23 cellular contexts compared by ENCODE assay signal in the genomic region with DNA sequence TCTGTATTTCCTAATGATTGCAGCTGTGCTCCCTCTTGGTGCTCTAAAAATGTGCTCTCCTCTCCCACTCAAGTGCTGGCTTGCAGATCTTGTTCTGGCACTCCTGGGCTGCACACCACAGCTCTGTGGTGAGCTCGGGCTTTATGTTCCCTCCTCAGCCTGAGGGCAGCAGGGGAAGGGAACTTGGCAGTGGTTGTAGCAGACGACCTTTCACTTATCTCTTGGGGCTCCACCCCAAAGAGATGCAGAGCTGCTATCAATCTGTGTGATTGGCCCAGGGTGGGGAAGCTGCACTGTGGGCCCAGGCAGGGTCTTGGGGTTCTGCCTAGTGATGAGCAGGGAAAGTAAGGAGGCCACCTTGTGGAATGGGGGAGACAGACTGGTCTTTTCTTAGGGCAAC.
"Had no signal": no experiment of that assay in that cellular context is flagged by ENCODE, and none has a peak within 500 bp of the region (broad histone marks: within the 10 kb centered on the region; RNA-seq: fewer than 3 reads in every experiment).

No MANE protein-coding gene starts in this region.

- H3K36me3 ChIP-seq: adrenal gland, ascending aorta, brain microvascular endothelial cell, colonic mucosa, left lung, prostate gland, upper lobe of right lung had no signal

- H3K4me1 Mint-ChIP-seq: activated CD4-positive, alpha-beta T cell treated with anti-CD3 and anti-CD28 coated beads, Interleukin-2, amount 10 ng/mL, durations not matched to agents 7 days and 5 days; activated CD8-positive, alpha-beta memory T cell treated with anti-CD3 and anti-CD28 coated beads, Interleukin-2, amount 10 ng/mL, durations not matched to agents 7 days and 5 days; natural killer cell had no signal

- H3K36me3 Mint-ChIP-seq: activated CD8-positive, alpha-beta memory T cell treated with anti-CD3 and anti-CD28 coated beads, Interleukin-2, amount 10 ng/mL, durations not matched to agents 7 days and 5 days; activated naive CD8-positive, alpha-beta T cell; natural killer cell had no signal

- H3K27ac ChIP-seq: adrenal gland, ascending aorta, brain microvascular endothelial cell, colonic mucosa, dorsolateral prefrontal cortex, left lung, prostate gland, upper lobe of right lung, VCaP had no signal

- ATAC-seq: activated CD8-positive, alpha-beta memory T cell treated with anti-CD3 and anti-CD28 coated beads, Interleukin-2, amount 10 ng/mL, durations not matched to agents 7 days and 5 days; activated CD8-positive, alpha-beta T cell treated with anti-CD3 and anti-CD28 coated beads for 36 hours; effector memory CD8-positive, alpha-beta T cell; left lung; natural killer cell; upper lobe of right lung had no signal

- FAIRE-seq: endothelial cell of umbilical vein had no signal

- H3K27me3 Mint-ChIP-seq: activated CD4-positive, alpha-beta T cell treated with anti-CD3 and anti-CD28 coated beads, Interleukin-2, amount 10 ng/mL, durations not matched to agents 7 days and 5 days; activated CD8-positive, alpha-beta memory T cell treated with anti-CD3 and anti-CD28 coated beads, Interleukin-2, amount 10 ng/mL, durations not matched to agents 7 days and 5 days had no signal

- H3K4me1 ChIP-seq: adrenal gland, ascending aorta, colonic mucosa, left lung, prostate gland, upper lobe of right lung had no signal

- DNase-seq: activated CD4-positive, alpha-beta T cell treated with anti-CD3 and anti-CD28 coated beads, Interleukin-2, amount 10 ng/mL, durations not matched to agents 7 days and 5 days; activated CD4-positive, CD25-positive, alpha-beta regulatory T cell treated with anti-CD3 and anti-CD28 coated beads, Interleukin-2, amount 50 U/mL, for 72 hours; activated CD8-positive, alpha-beta memory T cell treated with anti-CD3 and anti-CD28 coated beads, Interleukin-2, amount 10 ng/mL, durations not matched to agents 7 days and 5 days; activated CD8-positive, alpha-beta T cell treated with anti-CD3 and anti-CD28 coated beads for 36 hours; activated gamma-delta T cell treated with Interleukin-2 at 50 U/mL for 16 hours; activated T-cell treated with anti-CD3 and anti-CD28 coated beads for 4 hours; brain microvascular endothelial cell; colonic mucosa; dorsolateral prefrontal cortex; effector memory CD8-positive, alpha-beta T cell; midbrain; natural killer cell; stimulated activated CD4-positive, alpha-beta T cell treated with anti-CD3 and anti-CD28 coated beads, Interleukin-2, amount 100 ng/mL, for 48 hours; stimulated activated CD8-positive, alpha-beta memory T cell treated with anti-CD3 and anti-CD28 coated beads, Interleukin-4, amount 100 ng/mL, for 48 hours; stimulated activated naive CD4-positive, alpha-beta T cell treated with Interleukin-2 at 50 U/mL for 16 hours; upper lobe of right lung had no signal

- H3K27me3 ChIP-seq: adrenal gland, ascending aorta, brain microvascular endothelial cell, colonic mucosa, dorsolateral prefrontal cortex, left lung, upper lobe of right lung had no signal

- H3K9me3 Mint-ChIP-seq: activated CD4-positive, alpha-beta T cell treated with anti-CD3 and anti-CD28 coated beads, Interleukin-2, amount 10 ng/mL, durations not matched to agents 7 days and 5 days; activated CD8-positive, alpha-beta T cell treated with anti-CD3 and anti-CD28 coated beads for 36 hours; effector memory CD8-positive, alpha-beta T cell had no signal

- H3K4me3 Mint-ChIP-seq: activated CD4-positive, alpha-beta T cell treated with anti-CD3 and anti-CD28 coated beads, Interleukin-2, amount 10 ng/mL, durations not matched to agents 7 days and 5 days; activated CD8-positive, alpha-beta memory T cell treated with anti-CD3 and anti-CD28 coated beads, Interleukin-2, amount 10 ng/mL, durations not matched to agents 7 days and 5 days; activated CD8-positive, alpha-beta T cell treated with anti-CD3 and anti-CD28 coated beads for 36 hours; activated naive CD8-positive, alpha-beta T cell; effector memory CD8-positive, alpha-beta T cell; natural killer cell had no signal

- H3K27ac Mint-ChIP-seq: activated CD4-positive, alpha-beta T cell treated with anti-CD3 and anti-CD28 coated beads, Interleukin-2, amount 10 ng/mL, durations not matched to agents 7 days and 5 days; activated CD8-positive, alpha-beta memory T cell treated with anti-CD3 and anti-CD28 coated beads, Interleukin-2, amount 10 ng/mL, durations not matched to agents 7 days and 5 days; activated CD8-positive, alpha-beta T cell treated with anti-CD3 and anti-CD28 coated beads for 36 hours; activated naive CD8-positive, alpha-beta T cell; effector memory CD8-positive, alpha-beta T cell; natural killer cell had no signal

- H3K4me3 ChIP-seq: adrenal gland, ascending aorta, colonic mucosa, dorsolateral prefrontal cortex, left lung, prostate gland, upper lobe of right lung had no signal

- H3K9me3 ChIP-seq: adrenal gland, ascending aorta, colonic mucosa, left lung, prostate gland, upper lobe of right lung had no signal
